Comparison of ENCODE assay signal across 8 cellular contexts in genomic region chr22:24803064-24803542, GRCh38. TPM values are rescaled to one million over a fixed set of nuclear protein-coding genes. Genes with fewer than 3 reads are reported as not detected.
A peak's percentile ranks its signal among the peaks of the same experiment; 100 is the strongest.
DNase-seq lines count a peak whose midpoint lies in the region; ATAC-seq and TF ChIP-seq lines count a peak whose summit lies in the region.

No MANE protein-coding gene starts in this region.

- intact Hi-C loops in IMR-90 (cut with micrococcal nuclease): no loop called here

- CTCF ChIA-PET in IMR-90 (lab: Yijun Ruan, JAX): interaction anchor here (0.5 to 1.6 kb wide), 15 partner anchors 9 to 47 kb away, joined by 3 to 8 read pairs (median 4); no protein-coding TSS in a partner anchor

- TF ChIP-seq RAD21 in IMR-90 (IDR thresholded peaks at IDR 0.05; ENCODE audit: low read length): peak; percentile 29

- no peak for TF ChIP-seq POLR2A in IMR-90 (IDR thresholded peaks at IDR 0.05; ENCODE audit: low read depth, low read length)

- dilution Hi-C loops in IMR-90 (cut with HindIII; ENCODE audit: low sequenced_read_pairs, unreplicated experiment): no loop called here

- peaks cover 3% of the 10 kb centered on the region for H3K9me3 Mint-ChIP-seq in stimulated activated memory B cell treated with anti-CD40 and anti-IgM and Interleukin-4, amounts not matched to agents 10 μg/mL and 1 μg/mL and 100 μg/mL, for 72 hours

- H3K27me3 Mint-ChIP-seq in stimulated activated memory B cell treated with anti-CD40 and anti-IgM and Interleukin-4, amounts not matched to agents 10 μg/mL and 1 μg/mL and 100 μg/mL, for 72 hours: peaks cover 29% of the 10 kb centered on the region

- no peak overlapping the region for H3K14ac ChIP-seq in IMR-90 (replicated peaks; ENCODE audit: low read depth, low read length)

- no peak overlapping the region for H4K5ac ChIP-seq in IMR-90 (ENCODE audit: low read depth, low read length)

- POLR2A ChIA-PET in IMR-90 (lab: Charles Lee; ENCODE audit: unreplicated experiment): no interaction called here

- H3K9me3 ChIP-seq in IMR-90 (ENCODE audit: control insufficient read depth, insufficient read depth, low read length): no peaks in the 10 kb centered on the region

- 94% methylated on average over 2 of the region's 3 CpGs; no CpG with 5 or more reads in 1 of the 2 experiments for WGBS in IMR-90 (ENCODE audit: extremely low coverage in 2 of 2, insufficient read length in 1 of 2), 2 experiments

- H3K36me3 Mint-ChIP-seq in stimulated activated memory B cell treated with anti-CD40 and anti-IgM and Interleukin-4, amounts not matched to agents 10 μg/mL and 1 μg/mL and 100 μg/mL, for 72 hours: no peaks in the 10 kb centered on the region

- H4K20me1 ChIP-seq in IMR-90 (ENCODE audit: insufficient read depth, low read length): no peaks in the 10 kb centered on the region

- H2BK20ac ChIP-seq in IMR-90 (ENCODE audit: low read depth, low read length): no peak overlapping the region

- no peak overlapping the region for H2BK15ac ChIP-seq in IMR-90 (ENCODE audit: low read depth, low read length)

- no peak overlapping the region for H2BK5ac ChIP-seq in IMR-90 (ENCODE audit: low read depth, low read length, poor library complexity, severe bottlenecking)

- H3K4ac ChIP-seq in IMR-90 (ENCODE audit: low read depth, low read length): no peak overlapping the region

- H3K4me1 Mint-ChIP-seq in stimulated activated memory B cell treated with anti-CD40 and anti-IgM and Interleukin-4, amounts not matched to agents 10 μg/mL and 1 μg/mL and 100 μg/mL, for 72 hours: no peaks in the 10 kb centered on the region

- no peak overlapping the region for H2BK120ac ChIP-seq in IMR-90 (ENCODE audit: low read depth, low read length)

- H3K9me1 ChIP-seq in IMR-90 (ENCODE audit: insufficient read depth, low read length): no peaks in the 10 kb centered on the region; the same call in 1 of the 2 replicates

- no peaks in the 10 kb centered on the region for H3K4me1 ChIP-seq in IMR-90 (ENCODE audit: control insufficient read depth, insufficient read depth, low read length)

- H3K27me3 ChIP-seq in IMR-90 (ENCODE audit: control insufficient read depth, insufficient read depth, low read length): peaks cover 14% of the 10 kb centered on the region; the same call in 1 of the 2 replicates

- in situ Hi-C loops in IMR-90 (cut with MboI; ENCODE audit: low sequenced_read_pairs): no loop called here

- peak; percentile 66 for TF ChIP-seq CTCF in IMR-90 (conservative IDR thresholded peaks at IDR 0.05; ENCODE audit: low read depth, low read length)

- no peak overlapping the region for H3K56ac ChIP-seq in IMR-90 (ENCODE audit: extremely low read depth, insufficient read depth, low read length)

- H3K4me3 ChIP-seq in IMR-90 (ENCODE audit: insufficient read depth, low read depth, low read length): no peak overlapping the region

- no peaks in the 10 kb centered on the region for H3K36me3 ChIP-seq in IMR-90 (ENCODE audit: control insufficient read depth, insufficient read depth, low read length)

- DNase-seq in EH (ENCODE audit: low read depth): peak; percentile 27
- DNase-seq in IMR-90: peak; percentile 12
- peak; percentile 33 to 66 for DNase-seq in activated CD4-positive, alpha-beta T cell treated with anti-CD3 and anti-CD28 coated beads for 4 hours
- DNase-seq in ecto neural progenitor cell (ENCODE audit: low spot score): peak; percentile 79
- peak; percentile 48 for DNase-seq in mucosa of gallbladder (ENCODE audit: low spot score)

- no peak overlapping the region for H3K23ac ChIP-seq in IMR-90 (ENCODE audit: low read depth, low read length)

- no peak overlapping the region for H3K4me3 Mint-ChIP-seq in stimulated activated memory B cell treated with anti-CD40 and anti-IgM and Interleukin-4, amounts not matched to agents 10 μg/mL and 1 μg/mL and 100 μg/mL, for 72 hours

- ATAC-seq in IMR-90 (ENCODE audit: low read depth) (peak; percentile 63), GM18858 (IDR thresholded peaks at IDR 0.05; ENCODE audit: unreplicated experiment) (no peak), GM19395 (IDR thresholded peaks at IDR 0.05; ENCODE audit: unreplicated experiment) (no peak)
- ATAC-seq in stimulated activated memory B cell treated with anti-CD40 and anti-IgM and Interleukin-4, amounts not matched to agents 10 μg/mL and 1 μg/mL and 100 μg/mL, for 72 hours: peak; percentile 35

- no peak overlapping the region for H3K4me2 ChIP-seq in IMR-90 (ENCODE audit: low read depth, low read length)

- no peak overlapping the region for H3K18ac ChIP-seq in IMR-90 (ENCODE audit: low read depth, low read length)

- H2AFZ ChIP-seq in IMR-90 (replicated peaks; ENCODE audit: low read length, poor library complexity): no peak overlapping the region

- H3K9ac ChIP-seq in IMR-90 (ENCODE audit: low read depth, low read length): no peak overlapping the region

- BruUV-seq in IMR-90 (replicated peaks; lab: Mats Ljungman, UMichigan): no TSS peak

- H2AK9ac ChIP-seq in IMR-90 (replicated peaks; ENCODE audit: low read depth, low read length, poor library complexity): no peak overlapping the region

- H2AK5ac ChIP-seq in IMR-90 (ENCODE audit: low read depth, low read length): no peak overlapping the region

- H4K91ac ChIP-seq in IMR-90 (ENCODE audit: insufficient read depth, low read depth, low read length): no peak overlapping the region

- H3K79me1 ChIP-seq in IMR-90 (ENCODE audit: low read depth in 1 of 2, low read length in 2 of 2): no peaks in the 10 kb centered on the region

- H4K8ac ChIP-seq in IMR-90 (ENCODE audit: low read depth in 2 of 2, low read length in 2 of 2): no peak overlapping the region

- H3K27ac ChIP-seq in IMR-90 (ENCODE audit: insufficient read depth, low read length): no peak overlapping the region

- no peak overlapping the region for H3K27ac Mint-ChIP-seq in stimulated activated memory B cell treated with anti-CD40 and anti-IgM and Interleukin-4, amounts not matched to agents 10 μg/mL and 1 μg/mL and 100 μg/mL, for 72 hours

TF ChIP-seq in IMR-90, 13 proteins besides CTCF, POLR2A, EP300 and RAD21:
- TF ChIP-seq CHD1 (IDR thresholded peaks at IDR 0.05; ENCODE audit: low read depth, low read length): no peak
- no peak for TF ChIP-seq RFX5 (IDR thresholded peaks at IDR 0.05; ENCODE audit: low read depth, low read length)
- no peak for TF ChIP-seq BHLHE40 (IDR thresholded peaks at IDR 0.05; ENCODE audit: low read depth, low read length)
- no peak for TF ChIP-seq FOS (IDR thresholded peaks at IDR 0.05; ENCODE audit: low read depth, low read length)

RNA-seq across cellular contexts. Expression of gene SGSM1, which starts 2.9 kb away (rescaled TPM):
- not detected in 2 replicates for total RNA-seq in IMR-90 (2012; rRNA removed)
- not detected in 2 replicates for polyA plus RNA-seq in IMR-90 (2012; rRNA removed)
- polyA plus RNA-seq in IMR-90 (2012; cell fraction: cytosol; rRNA removed): not detected in 2 replicates
- not detected in 2 replicates for polyA plus RNA-seq in IMR-90 (2012; cell fraction: nucleus; rRNA removed; ENCODE audit: low replicate concordance)
- 6.8 TPM for total RNA-seq in mucosa of gallbladder

RNA-seq across cellular contexts. Expression of gene PIWIL3, which starts 28.6 kb away (rescaled TPM):
- total RNA-seq in IMR-90 (2012; rRNA removed) (not detected in 2 replicates), mucosa of gallbladder (not detected)
- polyA plus RNA-seq in IMR-90 (2012; rRNA removed): not detected in 2 replicates
- polyA plus RNA-seq in IMR-90 (2012; cell fraction: cytosol; rRNA removed): not detected in 2 replicates
- not detected in 2 replicates for polyA plus RNA-seq in IMR-90 (2012; cell fraction: nucleus; rRNA removed; ENCODE audit: low replicate concordance)

Comparison
In these comparisons a context has a peak if more than half of its experiments do, and no peak if none do; other contexts are left out.
1. DNase-seq: peak in every context shown above with its lines; median percentile 79 in ecto neural progenitor cell; 50 in activated CD4-positive, alpha-beta T cell treated with anti-CD3 and anti-CD28 coated beads for 4 hours; 48 in mucosa of gallbladder; 27 in EH; 12 in IMR-90.
2. ATAC-seq: peak in IMR-90 (single experiment) and stimulated activated memory B cell treated with anti-CD40 and anti-IgM and Interleukin-4, amounts not matched to agents 10 μg/mL and 1 μg/mL and 100 μg/mL, for 72 hours (single experiment); none in GM18858 (single experiment) and GM19395 (single experiment).